8 cellular contexts compared by ENCODE assay signal in the genomic region with DNA sequence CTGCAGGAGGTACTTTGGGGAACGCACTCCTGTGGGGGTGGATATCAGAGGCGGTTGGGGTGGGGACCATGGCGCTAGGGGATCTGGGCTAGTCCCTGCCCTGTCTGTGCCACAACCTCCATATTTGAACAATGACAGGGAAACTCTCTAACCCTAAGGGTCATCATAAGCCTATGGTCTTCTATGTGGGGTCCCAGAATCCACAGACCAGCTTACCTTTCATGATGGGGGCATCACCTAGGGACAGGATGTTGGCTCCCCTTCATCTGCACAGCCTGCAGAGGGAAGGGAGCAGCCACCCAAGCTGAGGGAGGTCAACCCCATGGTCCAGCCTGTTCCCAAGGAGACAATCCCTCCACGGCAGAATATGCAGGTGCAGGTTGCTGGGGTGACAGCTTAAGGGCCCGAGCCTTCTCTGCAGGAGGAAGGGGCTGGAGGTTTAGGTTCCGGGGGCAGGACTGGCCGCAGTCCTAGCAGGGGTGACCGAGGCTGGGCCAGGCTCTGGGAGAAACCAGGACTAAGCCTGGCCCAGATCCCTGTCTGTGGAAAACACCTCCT.
DNase-seq lines count a peak whose midpoint lies in the region; ATAC-seq and TF ChIP-seq lines count a peak whose summit lies in the region.

No MANE protein-coding gene starts in this region.

- ATAC-seq in central memory CD8-positive, alpha-beta T cell (replicated peaks; ENCODE audit: extremely low read depth, poor library complexity, severe bottlenecking): no peak
- no peak for ATAC-seq in GM18520 (IDR thresholded peaks at IDR 0.05; ENCODE audit: unreplicated experiment)
- ATAC-seq in HG03139 (IDR thresholded peaks at IDR 0.05; ENCODE audit: unreplicated experiment): no peak

- peaks cover 27% of the 10 kb centered on the region for H3K4me1 Mint-ChIP-seq in central memory CD8-positive, alpha-beta T cell

- H3K27ac ChIP-seq in 22Rv1 (peak overlapping the region; percentile 73), HL-60 (replicated peaks) (peak overlapping the region; percentile 88), muscle layer of duodenum (ENCODE audit: low read length) (peak overlapping the region; percentile 70)

- H3K36me3 ChIP-seq in muscle layer of duodenum (ENCODE audit: control insufficient read depth in 1 of 2, insufficient read depth in 2 of 2, low read length in 2 of 2): peaks cover 0 to 4% of the 10 kb centered on the region in 2 donors

- H3K27me3 Mint-ChIP-seq in central memory CD8-positive, alpha-beta T cell: no peaks in the 10 kb centered on the region

- peaks cover 2% of the 10 kb centered on the region for H3K36me3 Mint-ChIP-seq in central memory CD8-positive, alpha-beta T cell (ENCODE audit: insufficient read depth)

- H3K27me3 ChIP-seq in HL-60 (ENCODE audit: insufficient read depth, poor library complexity, severe bottlenecking) (no peaks in the 10 kb centered on the region), muscle layer of duodenum (ENCODE audit: low read depth, low read length) (no peaks in the 10 kb centered on the region)

- H3K4me3 Mint-ChIP-seq in central memory CD8-positive, alpha-beta T cell: peak overlapping the region; percentile 87

- peaks cover 8 to 45% of the 10 kb centered on the region in 2 donors for H3K4me1 ChIP-seq in muscle layer of duodenum (ENCODE audit: control insufficient read depth in 1 of 2, insufficient read depth in 2 of 2, low read length in 2 of 2)

- peak overlapping the region; percentile 94 for H3K27ac Mint-ChIP-seq in central memory CD8-positive, alpha-beta T cell (ENCODE audit: low read depth)

- TF ChIP-seq CTCF in 22Rv1 (IDR thresholded peaks at IDR 0.05) (no peak), HL-60 (IDR thresholded peaks at IDR 0.05; ENCODE audit: insufficient read depth, low read length) (no peak)

- no peak for DNase-seq in HL-60 (ENCODE audit: low read depth in 1 of 2, low spot score in 1 of 2)
- no peak for DNase-seq in central memory CD8-positive, alpha-beta T cell (ENCODE audit: low spot score in 2 of 2)
- DNase-seq in HUDEP-2 (lab: John Stamatoyannopoulos, UW; ENCODE audit: unreplicated experiment in 76 of 76): no peak
- no peak for DNase-seq in SHP77 (lab: John Stamatoyannopoulos, UW)

- H3K4me3 ChIP-seq in HL-60 (replicated peaks; ENCODE audit: insufficient read depth, low read length): peak overlapping the region; percentile 47
- H3K4me3 ChIP-seq in muscle layer of duodenum (ENCODE audit: low read depth in 1 of 2, low read length in 2 of 2): peak overlapping the region; percentile 82 to 93

- H3K9me3 ChIP-seq in muscle layer of duodenum (ENCODE audit: control insufficient read depth in 1 of 2, low read length in 2 of 2): no peaks in the 10 kb centered on the region

- H3K9me3 Mint-ChIP-seq in central memory CD8-positive, alpha-beta T cell: no peaks in the 10 kb centered on the region
